1 cellular context compared by ENCODE assay signal in genomic region chr20:32510120-32510600, GRCh38.
TF ChIP-seq lines count a peak whose summit lies in the region.

No MANE protein-coding gene starts in this region.

TF ChIP-seq in HepG2, 621 proteins besides CTCF, POLR2A, EP300 and RAD21 (continued from another document and continues in another):
- TF ChIP-seq, protein P1, sequence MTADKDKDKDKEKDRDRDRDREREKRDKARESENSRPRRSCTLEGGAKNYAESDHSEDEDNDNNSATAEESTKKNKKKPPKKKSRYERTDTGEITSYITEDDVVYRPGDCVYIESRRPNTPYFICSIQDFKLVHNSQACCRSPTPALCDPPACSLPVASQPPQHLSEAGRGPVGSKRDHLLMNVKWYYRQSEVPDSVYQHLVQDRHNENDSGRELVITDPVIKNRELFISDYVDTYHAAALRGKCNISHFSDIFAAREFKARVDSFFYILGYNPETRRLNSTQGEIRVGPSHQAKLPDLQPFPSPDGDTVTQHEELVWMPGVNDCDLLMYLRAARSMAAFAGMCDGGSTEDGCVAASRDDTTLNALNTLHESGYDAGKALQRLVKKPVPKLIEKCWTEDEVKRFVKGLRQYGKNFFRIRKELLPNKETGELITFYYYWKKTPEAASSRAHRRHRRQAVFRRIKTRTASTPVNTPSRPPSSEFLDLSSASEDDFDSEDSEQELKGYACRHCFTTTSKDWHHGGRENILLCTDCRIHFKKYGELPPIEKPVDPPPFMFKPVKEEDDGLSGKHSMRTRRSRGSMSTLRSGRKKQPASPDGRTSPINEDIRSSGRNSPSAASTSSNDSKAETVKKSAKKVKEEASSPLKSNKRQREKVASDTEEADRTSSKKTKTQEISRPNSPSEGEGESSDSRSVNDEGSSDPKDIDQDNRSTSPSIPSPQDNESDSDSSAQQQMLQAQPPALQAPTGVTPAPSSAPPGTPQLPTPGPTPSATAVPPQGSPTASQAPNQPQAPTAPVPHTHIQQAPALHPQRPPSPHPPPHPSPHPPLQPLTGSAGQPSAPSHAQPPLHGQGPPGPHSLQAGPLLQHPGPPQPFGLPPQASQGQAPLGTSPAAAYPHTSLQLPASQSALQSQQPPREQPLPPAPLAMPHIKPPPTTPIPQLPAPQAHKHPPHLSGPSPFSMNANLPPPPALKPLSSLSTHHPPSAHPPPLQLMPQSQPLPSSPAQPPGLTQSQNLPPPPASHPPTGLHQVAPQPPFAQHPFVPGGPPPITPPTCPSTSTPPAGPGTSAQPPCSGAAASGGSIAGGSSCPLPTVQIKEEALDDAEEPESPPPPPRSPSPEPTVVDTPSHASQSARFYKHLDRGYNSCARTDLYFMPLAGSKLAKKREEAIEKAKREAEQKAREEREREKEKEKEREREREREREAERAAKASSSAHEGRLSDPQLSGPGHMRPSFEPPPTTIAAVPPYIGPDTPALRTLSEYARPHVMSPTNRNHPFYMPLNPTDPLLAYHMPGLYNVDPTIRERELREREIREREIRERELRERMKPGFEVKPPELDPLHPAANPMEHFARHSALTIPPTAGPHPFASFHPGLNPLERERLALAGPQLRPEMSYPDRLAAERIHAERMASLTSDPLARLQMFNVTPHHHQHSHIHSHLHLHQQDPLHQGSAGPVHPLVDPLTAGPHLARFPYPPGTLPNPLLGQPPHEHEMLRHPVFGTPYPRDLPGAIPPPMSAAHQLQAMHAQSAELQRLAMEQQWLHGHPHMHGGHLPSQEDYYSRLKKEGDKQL (CRISPR knock-in tag; IDR thresholded peaks at IDR 0.05; ENCODE audit: low read depth) = no peak
- TF ChIP-seq, protein P2, sequence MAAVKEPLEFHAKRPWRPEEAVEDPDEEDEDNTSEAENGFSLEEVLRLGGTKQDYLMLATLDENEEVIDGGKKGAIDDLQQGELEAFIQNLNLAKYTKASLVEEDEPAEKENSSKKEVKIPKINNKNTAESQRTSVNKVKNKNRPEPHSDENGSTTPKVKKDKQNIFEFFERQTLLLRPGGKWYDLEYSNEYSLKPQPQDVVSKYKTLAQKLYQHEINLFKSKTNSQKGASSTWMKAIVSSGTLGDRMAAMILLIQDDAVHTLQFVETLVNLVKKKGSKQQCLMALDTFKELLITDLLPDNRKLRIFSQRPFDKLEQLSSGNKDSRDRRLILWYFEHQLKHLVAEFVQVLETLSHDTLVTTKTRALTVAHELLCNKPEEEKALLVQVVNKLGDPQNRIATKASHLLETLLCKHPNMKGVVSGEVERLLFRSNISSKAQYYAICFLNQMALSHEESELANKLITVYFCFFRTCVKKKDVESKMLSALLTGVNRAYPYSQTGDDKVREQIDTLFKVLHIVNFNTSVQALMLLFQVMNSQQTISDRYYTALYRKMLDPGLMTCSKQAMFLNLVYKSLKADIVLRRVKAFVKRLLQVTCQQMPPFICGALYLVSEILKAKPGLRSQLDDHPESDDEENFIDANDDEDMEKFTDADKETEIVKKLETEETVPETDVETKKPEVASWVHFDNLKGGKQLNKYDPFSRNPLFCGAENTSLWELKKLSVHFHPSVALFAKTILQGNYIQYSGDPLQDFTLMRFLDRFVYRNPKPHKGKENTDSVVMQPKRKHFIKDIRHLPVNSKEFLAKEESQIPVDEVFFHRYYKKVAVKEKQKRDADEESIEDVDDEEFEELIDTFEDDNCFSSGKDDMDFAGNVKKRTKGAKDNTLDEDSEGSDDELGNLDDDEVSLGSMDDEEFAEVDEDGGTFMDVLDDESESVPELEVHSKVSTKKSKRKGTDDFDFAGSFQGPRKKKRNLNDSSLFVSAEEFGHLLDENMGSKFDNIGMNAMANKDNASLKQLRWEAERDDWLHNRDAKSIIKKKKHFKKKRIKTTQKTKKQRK (IDR thresholded peaks at IDR 0.05; ENCODE audit: low read length) = no peak
- no peak for TF ChIP-seq SNAPC5 (CRISPR knock-in tag; IDR thresholded peaks at IDR 0.05; ENCODE audit: borderline replicate concordance)
- TF ChIP-seq ZNF292 (CRISPR knock-in tag; IDR thresholded peaks at IDR 0.05; ENCODE audit: borderline replicate concordance, low read depth) = no peak
- no peak for TF ChIP-seq AGO1 (IDR thresholded peaks at IDR 0.05; ENCODE audit: low read depth, low read length, poor library complexity, severe bottlenecking)
- TF ChIP-seq SRF (IDR thresholded peaks at IDR 0.05; ENCODE audit: low read depth, low read length) = no peak
- TF ChIP-seq SSRP1 (CRISPR knock-in tag; IDR thresholded peaks at IDR 0.05) = no peak
- TF ChIP-seq CC2D1A (CRISPR knock-in tag; IDR thresholded peaks at IDR 0.05) = no peak
- TF ChIP-seq EED (CRISPR knock-in tag; IDR thresholded peaks at IDR 0.05) = no peak
- TF ChIP-seq ZNF256 (CRISPR knock-in tag; conservative IDR thresholded peaks at IDR 0.05) = no peak
- TF ChIP-seq MED13 (CRISPR knock-in tag; IDR thresholded peaks at IDR 0.05) = no peak
- no peak for TF ChIP-seq SALL2 (CRISPR knock-in tag; IDR thresholded peaks at IDR 0.05)
- no peak for TF ChIP-seq ZNF10 (CRISPR knock-in tag; IDR thresholded peaks at IDR 0.05; ENCODE audit: borderline replicate concordance, low read depth)
- no peak for TF ChIP-seq SRSF1 (optimal IDR thresholded peaks at IDR 0.05; ENCODE audit: low read depth, low read length)
- no peak for TF ChIP-seq PRMT3 (CRISPR knock-in tag; IDR thresholded peaks at IDR 0.05; ENCODE audit: borderline replicate concordance, low read depth)
- TF ChIP-seq ZC3H13 (CRISPR knock-in tag; IDR thresholded peaks at IDR 0.05) = peak; percentile 59
- no peak; the same call in 1 of the 2 replicates for TF ChIP-seq ZBTB42 (CRISPR knock-in tag; IDR thresholded peaks at IDR 0.05)
- peak; percentile 56; the same call in 1 of the 2 replicates for TF ChIP-seq HIVEP1 (CRISPR knock-in tag; IDR thresholded peaks at IDR 0.05)
- no peak; the same call in 1 of the 2 replicates for TF ChIP-seq SP4 (CRISPR knock-in tag; IDR thresholded peaks at IDR 0.05)
- TF ChIP-seq MAF1 (CRISPR knock-in tag; IDR thresholded peaks at IDR 0.05; ENCODE audit: borderline replicate concordance) = no peak
- TF ChIP-seq ZNF780A (CRISPR knock-in tag; IDR thresholded peaks at IDR 0.05) = no peak; the same call in 1 of the 2 replicates
- TF ChIP-seq, protein P3, sequence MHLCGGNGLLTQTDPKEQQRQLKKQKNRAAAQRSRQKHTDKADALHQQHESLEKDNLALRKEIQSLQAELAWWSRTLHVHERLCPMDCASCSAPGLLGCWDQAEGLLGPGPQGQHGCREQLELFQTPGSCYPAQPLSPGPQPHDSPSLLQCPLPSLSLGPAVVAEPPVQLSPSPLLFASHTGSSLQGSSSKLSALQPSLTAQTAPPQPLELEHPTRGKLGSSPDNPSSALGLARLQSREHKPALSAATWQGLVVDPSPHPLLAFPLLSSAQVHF (CRISPR knock-in tag; IDR thresholded peaks at IDR 0.05) = 0 out of 2 replicates have a peak, but pooled peaks have one; percentile 65
- no peak for TF ChIP-seq MBNL3 (CRISPR knock-in tag; conservative IDR thresholded peaks at IDR 0.05)
- TF ChIP-seq POLR2G (IDR thresholded peaks at IDR 0.05; ENCODE audit: low read depth, low read length) = no peak
- TF ChIP-seq, protein P4, sequence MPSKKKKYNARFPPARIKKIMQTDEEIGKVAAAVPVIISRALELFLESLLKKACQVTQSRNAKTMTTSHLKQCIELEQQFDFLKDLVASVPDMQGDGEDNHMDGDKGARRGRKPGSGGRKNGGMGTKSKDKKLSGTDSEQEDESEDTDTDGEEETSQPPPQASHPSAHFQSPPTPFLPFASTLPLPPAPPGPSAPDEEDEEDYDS (CRISPR knock-in tag; IDR thresholded peaks at IDR 0.05) = no peak
- no peak for TF ChIP-seq ZNF7 (CRISPR knock-in tag; IDR thresholded peaks at IDR 0.05)
- TF ChIP-seq ZNF550 (CRISPR knock-in tag; IDR thresholded peaks at IDR 0.05; ENCODE audit: borderline replicate concordance) = no peak
- TF ChIP-seq, protein P5, sequence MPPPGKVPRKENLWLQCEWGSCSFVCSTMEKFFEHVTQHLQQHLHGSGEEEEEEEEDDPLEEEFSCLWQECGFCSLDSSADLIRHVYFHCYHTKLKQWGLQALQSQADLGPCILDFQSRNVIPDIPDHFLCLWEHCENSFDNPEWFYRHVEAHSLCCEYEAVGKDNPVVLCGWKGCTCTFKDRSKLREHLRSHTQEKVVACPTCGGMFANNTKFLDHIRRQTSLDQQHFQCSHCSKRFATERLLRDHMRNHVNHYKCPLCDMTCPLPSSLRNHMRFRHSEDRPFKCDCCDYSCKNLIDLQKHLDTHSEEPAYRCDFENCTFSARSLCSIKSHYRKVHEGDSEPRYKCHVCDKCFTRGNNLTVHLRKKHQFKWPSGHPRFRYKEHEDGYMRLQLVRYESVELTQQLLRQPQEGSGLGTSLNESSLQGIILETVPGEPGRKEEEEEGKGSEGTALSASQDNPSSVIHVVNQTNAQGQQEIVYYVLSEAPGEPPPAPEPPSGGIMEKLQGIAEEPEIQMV (CRISPR knock-in tag; IDR thresholded peaks at IDR 0.05; ENCODE audit: low read depth) = no peak
- TF ChIP-seq, protein P6, sequence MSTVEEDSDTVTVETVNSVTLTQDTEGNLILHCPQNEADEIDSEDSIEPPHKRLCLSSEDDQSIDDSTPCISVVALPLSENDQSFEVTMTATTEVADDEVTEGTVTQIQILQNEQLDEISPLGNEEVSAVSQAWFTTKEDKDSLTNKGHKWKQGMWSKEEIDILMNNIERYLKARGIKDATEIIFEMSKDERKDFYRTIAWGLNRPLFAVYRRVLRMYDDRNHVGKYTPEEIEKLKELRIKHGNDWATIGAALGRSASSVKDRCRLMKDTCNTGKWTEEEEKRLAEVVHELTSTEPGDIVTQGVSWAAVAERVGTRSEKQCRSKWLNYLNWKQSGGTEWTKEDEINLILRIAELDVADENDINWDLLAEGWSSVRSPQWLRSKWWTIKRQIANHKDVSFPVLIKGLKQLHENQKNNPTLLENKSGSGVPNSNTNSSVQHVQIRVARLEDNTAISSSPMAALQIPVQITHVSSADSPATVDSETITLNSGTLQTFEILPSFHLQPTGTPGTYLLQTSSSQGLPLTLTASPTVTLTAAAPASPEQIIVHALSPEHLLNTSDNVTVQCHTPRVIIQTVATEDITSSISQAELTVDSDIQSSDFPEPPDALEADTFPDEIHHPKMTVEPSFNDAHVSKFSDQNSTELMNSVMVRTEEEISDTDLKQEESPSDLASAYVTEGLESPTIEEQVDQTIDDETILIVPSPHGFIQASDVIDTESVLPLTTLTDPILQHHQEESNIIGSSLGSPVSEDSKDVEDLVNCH (CRISPR knock-in tag; IDR thresholded peaks at IDR 0.05) = no peak
- TF ChIP-seq TGIF2 (CRISPR knock-in tag; IDR thresholded peaks at IDR 0.05) = peak; percentile 37; the same call in 1 of the 2 replicates
- no peak for TF ChIP-seq NFRKB (IDR thresholded peaks at IDR 0.05)
- TF ChIP-seq PAF1 (CRISPR knock-in tag; IDR thresholded peaks at IDR 0.05) = no peak
- TF ChIP-seq ZBTB7B (CRISPR knock-in tag; IDR thresholded peaks at IDR 0.05) = no peak
- TF ChIP-seq SKIL (CRISPR knock-in tag; IDR thresholded peaks at IDR 0.05; ENCODE audit: borderline replicate concordance) = peak; percentile 31; the same call in 1 of the 2 replicates
- 0 out of 2 replicates have a peak, but pooled peaks have one; percentile 11 for TF ChIP-seq RFX5 (IDR thresholded peaks at IDR 0.05; ENCODE audit: low read depth, low read length)
- no peak for TF ChIP-seq ZNF749 (CRISPR knock-in tag; IDR thresholded peaks at IDR 0.05; ENCODE audit: borderline replicate concordance)
- TF ChIP-seq CBX2 (IDR thresholded peaks at IDR 0.05; ENCODE audit: low read depth, low read length) = no peak
- TF ChIP-seq CBX2 (CRISPR knock-in tag; IDR thresholded peaks at IDR 0.05; ENCODE audit: low read depth) = no peak
- TF ChIP-seq NR0B2 (CRISPR knock-in tag; IDR thresholded peaks at IDR 0.05) = 0 out of 2 replicates have a peak, but pooled peaks have one; percentile 56
- TF ChIP-seq, protein P7, sequence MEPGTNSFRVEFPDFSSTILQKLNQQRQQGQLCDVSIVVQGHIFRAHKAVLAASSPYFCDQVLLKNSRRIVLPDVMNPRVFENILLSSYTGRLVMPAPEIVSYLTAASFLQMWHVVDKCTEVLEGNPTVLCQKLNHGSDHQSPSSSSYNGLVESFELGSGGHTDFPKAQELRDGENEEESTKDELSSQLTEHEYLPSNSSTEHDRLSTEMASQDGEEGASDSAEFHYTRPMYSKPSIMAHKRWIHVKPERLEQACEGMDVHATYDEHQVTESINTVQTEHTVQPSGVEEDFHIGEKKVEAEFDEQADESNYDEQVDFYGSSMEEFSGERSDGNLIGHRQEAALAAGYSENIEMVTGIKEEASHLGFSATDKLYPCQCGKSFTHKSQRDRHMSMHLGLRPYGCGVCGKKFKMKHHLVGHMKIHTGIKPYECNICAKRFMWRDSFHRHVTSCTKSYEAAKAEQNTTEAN (CRISPR knock-in tag; conservative IDR thresholded peaks at IDR 0.05) = no peak
- TF ChIP-seq ZNF317 (CRISPR knock-in tag; IDR thresholded peaks at IDR 0.05) = no peak
- no peak for TF ChIP-seq SOX5 (CRISPR knock-in tag; IDR thresholded peaks at IDR 0.05; ENCODE audit: borderline replicate concordance)
- TF ChIP-seq ZNF605 (CRISPR knock-in tag; IDR thresholded peaks at IDR 0.05) = 0 out of 2 replicates have a peak, but pooled peaks have one; percentile 58
- no peak for TF ChIP-seq DPF2 (CRISPR knock-in tag; IDR thresholded peaks at IDR 0.05; ENCODE audit: borderline replicate concordance, low read depth)
- no peak for TF ChIP-seq THAP8 (CRISPR knock-in tag; IDR thresholded peaks at IDR 0.05; ENCODE audit: borderline replicate concordance)
- TF ChIP-seq ZNF121 (CRISPR knock-in tag; IDR thresholded peaks at IDR 0.05) = no peak
